15 cellular contexts compared by ENCODE assay signal in genomic region chr17:76554131-76554530, GRCh38. TPM values are rescaled to one million over a fixed set of nuclear protein-coding genes. Genes with fewer than 3 reads are reported as not detected.
A peak's percentile ranks its signal among the peaks of the same experiment; 100 is the strongest.
DNase-seq lines count a peak whose midpoint lies in the region; ATAC-seq and TF ChIP-seq lines count a peak whose summit lies in the region.
"Had no signal": no experiment of that assay in that cellular context is flagged by ENCODE, and none has a peak within 500 bp of the region (broad histone marks: within the 10 kb centered on the region; RNA-seq: fewer than 3 reads in every experiment).

No MANE protein-coding gene starts in this region.

- H3K36me3 ChIP-seq in stomach: no peaks in the 10 kb centered on the region
- H3K36me3 ChIP-seq in mucosa of descending colon (ENCODE audit: low read depth): no peaks in the 10 kb centered on the region

- DNase-seq in NCI-H2196 (lab: John Stamatoyannopoulos, UW; ENCODE audit: unreplicated experiment) (peak; percentile 91), caudate nucleus (lab: John Stamatoyannopoulos, UW) (peak in 45 of 61 donors; percentile 17 to 94 (median 44)), kidney tubule cell (ENCODE audit: low spot score) (peak; percentile 95), stomach (peak; percentile 53), mucosa of descending colon (no peak)
- no peak for DNase-seq in activated T-cell treated with anti-CD3 and anti-CD28 coated beads, Interleukin-2, amount 50 U/mL, for 48 hours
- DNase-seq: activated CD8-positive, alpha-beta T cell treated with anti-CD3 and anti-CD28 coated beads, Interleukin-2, amount 10 ng/mL, durations not matched to agents 7 days and 5 days; activated naive CD4-positive, alpha-beta T cell treated with anti-CD3 and anti-CD28 coated beads for 36 hours; CD8-positive, alpha-beta T cell; central memory CD4-positive, alpha-beta T cell; NCI-H1105 treated with DMSO at 0.1 percent for 48 hours; NCI-H69 had no signal

- no peak for TF ChIP-seq POLR2A in stomach (IDR thresholded peaks at IDR 0.05)

- H3K27ac ChIP-seq in caudate nucleus (ENCODE audit: low read depth, low read length) (peak overlapping the region; percentile 74), stomach (no peak overlapping the region)

- intact Hi-C loops in stomach (cut with DNase I; ENCODE audit: low total_unique reads) (no loop called here), mucosa of descending colon (cut with DNase I, micrococcal nuclease) (no loop called here)

- TF ChIP-seq CTCF in stomach (IDR thresholded peaks at IDR 0.05) (no peak), mucosa of descending colon (IDR thresholded peaks at IDR 0.05) (no peak)

- 40 to 66% (median 53%) methylated on average over 6 of the region's 6 CpGs for WGBS in stomach, 5 donors

- H3K4me1 ChIP-seq in stomach (peaks cover 13 to 48% (median 35%) of the 10 kb centered on the region in 4 donors), mucosa of descending colon (ENCODE audit: low read depth) (peaks cover 16% of the 10 kb centered on the region)

- no peaks in the 10 kb centered on the region for H3K9me3 ChIP-seq in stomach
- H3K9me3 ChIP-seq in mucosa of descending colon: no peaks in the 10 kb centered on the region

- no peak for TF ChIP-seq EP300 in stomach (IDR thresholded peaks at IDR 0.05)

- ATAC-seq in mucosa of descending colon: no peak
- ATAC-seq in HG03039 (IDR thresholded peaks at IDR 0.05; ENCODE audit: unreplicated experiment): no peak
- ATAC-seq: activated CD8-positive, alpha-beta T cell treated with anti-CD3 and anti-CD28 coated beads, Interleukin-2, amount 10 ng/mL, durations not matched to agents 7 days and 5 days; CD8-positive, alpha-beta T cell; esophagus mucosa had no signal

- no peak overlapping the region for H3K4me3 ChIP-seq in stomach
- H3K4me3 ChIP-seq in mucosa of descending colon: no peak overlapping the region
- H3K4me3 ChIP-seq: skin epidermis had no signal

- no peaks in the 10 kb centered on the region for H3K27me3 ChIP-seq in stomach

RNA-seq across cellular contexts. Expression of gene PRCD, which starts 14.3 kb away (rescaled TPM):
- total RNA-seq in stomach (1 to 10 TPM in 1 of 5 donors, under 1 TPM in 1, not detected in 3; 0.72 to 5.7 TPM), mucosa of descending colon (1 to 10 TPM; 1.0 to 4.8 (median 1.6) TPM)
- 10 to 100 TPM in 1 of 3 donors, 1 to 10 TPM in 2; 3.6 to 12.2 (median 4.2) TPM for polyA plus RNA-seq in stomach
- total RNA-seq: activated CD8-positive, alpha-beta T cell treated with anti-CD3 and anti-CD28 coated beads, Interleukin-2, amount 10 ng/mL, durations not matched to agents 7 days and 5 days; activated naive CD4-positive, alpha-beta T cell treated with anti-CD3 and anti-CD28 coated beads for 36 hours; CD8-positive, alpha-beta T cell had no signal

RNA-seq across cellular contexts. Expression of gene CYGB, which starts 16.6 kb away (rescaled TPM):
- total RNA-seq in stomach: 10 to 100 TPM in 3 of 5 donors, 1 to 10 TPM in 1, not detected in 1; 6.8 to 40.4 (median 28.4) TPM
- 100 to 1,000 TPM in 1 of 3 donors, 10 to 100 TPM in 1, 1 to 10 TPM in 1; 9.9 to 101 (median 65.1) TPM for polyA plus RNA-seq in stomach
- total RNA-seq in mucosa of descending colon: 10 to 100 TPM; 10.6 to 24.0 (median 15.1) TPM
- total RNA-seq: activated naive CD4-positive, alpha-beta T cell treated with anti-CD3 and anti-CD28 coated beads for 36 hours had no signal

RNA-seq across cellular contexts. Expression of gene ST6GALNAC2, which starts 31.5 kb away (rescaled TPM):
- total RNA-seq in stomach (10 to 100 TPM in 2 of 5 donors, 1 to 10 TPM in 3; 1.2 to 17.8 (median 3.6) TPM), mucosa of descending colon (10 to 100 TPM in 1 of 3 donors, 1 to 10 TPM in 2; 3.7 to 11.1 (median 4.3) TPM)
- 10 to 100 TPM in 1 of 3 donors, 1 to 10 TPM in 2; 3.9 to 17.1 (median 5.5) TPM for polyA plus RNA-seq in stomach
- total RNA-seq: activated CD8-positive, alpha-beta T cell treated with anti-CD3 and anti-CD28 coated beads, Interleukin-2, amount 10 ng/mL, durations not matched to agents 7 days and 5 days; activated naive CD4-positive, alpha-beta T cell treated with anti-CD3 and anti-CD28 coated beads for 36 hours had no signal

RNA-seq across cellular contexts. Expression of gene RHBDF2, which starts 52.9 kb away (rescaled TPM):
- 100 to 1,000 TPM in 2 of 5 donors, 10 to 100 TPM in 3; 16.9 to 175 (median 43.8) TPM for total RNA-seq in stomach
- 10 to 100 TPM in 1 of 3 donors, 1 to 10 TPM in 2; 4.6 to 17.5 (median 9.2) TPM for polyA plus RNA-seq in stomach
- 10 to 100 TPM; 11.2 to 20.8 (median 18.9) TPM for total RNA-seq in mucosa of descending colon

Comparison
In these comparisons a context has a peak if more than half of its experiments do, and no peak if none do; other contexts are left out.
1. DNase-seq: peak in NCI-H2196 (single experiment), caudate nucleus (45 of 61), kidney tubule cell (single experiment) and stomach (single experiment); none in mucosa of descending colon (0 of 3) and activated T-cell treated with anti-CD3 and anti-CD28 coated beads, Interleukin-2, amount 50 U/mL, for 48 hours (0 of 2).